20 cellular contexts compared by ENCODE assay signal in the genomic region with DNA sequence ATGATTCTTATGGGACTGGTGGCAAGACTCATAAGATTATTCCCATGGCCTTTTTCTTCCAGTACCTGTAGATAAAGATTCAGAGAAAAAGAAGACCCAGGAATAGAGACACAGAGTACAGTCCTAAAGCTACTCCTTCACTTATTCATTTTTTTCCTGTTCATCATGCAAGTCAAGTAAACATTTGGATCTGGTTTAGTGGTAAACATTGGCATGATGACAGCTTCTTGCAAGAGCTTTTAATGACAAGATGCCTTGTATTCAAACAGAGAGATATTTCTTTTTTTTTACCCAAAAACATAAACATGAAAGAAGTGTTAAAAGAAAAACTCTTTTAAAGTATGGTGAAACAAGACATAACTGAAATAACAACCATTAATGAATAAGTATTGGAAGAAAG. TPM values are rescaled to one million over a fixed set of nuclear protein-coding genes. Genes with fewer than 3 reads are reported as not detected.
DNase-seq lines count a peak whose midpoint lies in the region; ATAC-seq, FAIRE-seq and TF ChIP-seq lines count a peak whose summit lies in the region.
"Had no signal": no experiment of that assay in that cellular context is flagged by ENCODE, and none has a peak within 500 bp of the region (broad histone marks: within the 10 kb centered on the region; RNA-seq: fewer than 3 reads in every experiment).

No MANE protein-coding gene starts in this region.

- no peak overlapping the region for H3K27ac Mint-ChIP-seq in activated T-helper 2 cell treated with anti-CD3 and anti-CD28 coated beads, Interferon-gamma antibody, Interleukin-2, Interleukin-4, amounts not matched to agents 10 μg/mL and 5 μg/mL and 100 μg/mL, durations not matched to agents 14 hours and 24 hours and 36 hours
- H3K27ac Mint-ChIP-seq: CD8-positive, alpha-beta T cell; HFFc6 had no signal

- no peak for FAIRE-seq in small intestine (lab: Jason Lieb, UNC)
- FAIRE-seq: A204.1, D721Med, GM12892, H1 had no signal

- H3K27ac ChIP-seq in spleen (peak overlapping the region in 5 of 8 donors; percentile 58 to 90 (median 81)), small intestine (ENCODE audit: low read depth in 1 of 2, low read length in 1 of 2) (peak overlapping the region in 1 of 2 donors; percentile 14)

- H3K4me1 ChIP-seq in spleen, result peaks cover 0 to 13% (median 3%) of the 10 kb centered on the region in 6 donors
- no peaks in the 10 kb centered on the region for H3K4me1 ChIP-seq in small intestine (ENCODE audit: control insufficient read depth in 2 of 2, insufficient read depth in 1 of 2, low read depth in 1 of 2, low read length in 1 of 2)
- H3K4me1 ChIP-seq: HAP-1 had no signal

- H3K36me3 ChIP-seq in spleen, result no peaks in the 10 kb centered on the region
- no peaks in the 10 kb centered on the region for H3K36me3 ChIP-seq in small intestine (ENCODE audit: control insufficient read depth in 2 of 2, insufficient read depth in 2 of 2, low read length in 2 of 2)
- H3K36me3 ChIP-seq: HAP-1 had no signal

- TF ChIP-seq POLR2A in spleen (IDR thresholded peaks at IDR 0.05), result no peak

- H3K9me3 ChIP-seq in spleen (peaks cover 0 to 13% (median 3%) of the 10 kb centered on the region in 8 donors), small intestine (ENCODE audit: control insufficient read depth, low read depth) (no peaks in the 10 kb centered on the region)
- H3K9me3 ChIP-seq: HAP-1 had no signal

- no peak for ATAC-seq in HG02610 (IDR thresholded peaks at IDR 0.05; ENCODE audit: unreplicated experiment)
- ATAC-seq: CD8-positive, alpha-beta T cell had no signal

- H3K4me3 ChIP-seq in choroid plexus epithelial cell (ENCODE audit: low read depth, low read length), result no peak overlapping the region
- no peak overlapping the region for H3K4me3 ChIP-seq in fibroblast of villous mesenchyme (ENCODE audit: low read depth, low read length)
- H3K4me3 ChIP-seq in spleen, result peak overlapping the region in 1 of 8 donors; percentile 46
- no peak overlapping the region for H3K4me3 ChIP-seq in small intestine (ENCODE audit: low read depth in 1 of 2, low read length in 2 of 2)
- H3K4me3 ChIP-seq: HAP-1 had no signal

- H3K27me3 ChIP-seq in spleen (replicated peaks in 1 of 7) (no peaks in the 10 kb centered on the region), small intestine (ENCODE audit: control insufficient read depth in 2 of 2, insufficient read depth in 2 of 2, low read length in 2 of 2) (peaks cover 0 to 2% of the 10 kb centered on the region in 2 donors)

- peak; percentile 12 for DNase-seq in HCEC 1CT
- DNase-seq in choroid plexus epithelial cell (ENCODE audit: low read depth), result peak; percentile 5
- DNase-seq in fibroblast of villous mesenchyme (ENCODE audit: low read depth), result peak; percentile 76
- no peak for DNase-seq in spleen
- no peak for DNase-seq in activated T-helper 2 cell treated with anti-CD3 and anti-CD28 coated beads, Interferon-gamma antibody, Interleukin-2, Interleukin-4, amounts not matched to agents 10 μg/mL and 5 μg/mL and 100 μg/mL, durations not matched to agents 14 hours and 24 hours and 36 hours (ENCODE audit: low spot score)
- DNase-seq in small intestine, result no peak
- DNase-seq: CD8-positive, alpha-beta T cell; COR-L47; DMS153; DMS79 treated with DMSO at 0.1 percent for 48 hours; GDM1; HFFc6 had no signal

- peaks cover 15% of the 10 kb centered on the region for H3K27me3 Mint-ChIP-seq in activated T-helper 2 cell treated with anti-CD3 and anti-CD28 coated beads, Interferon-gamma antibody, Interleukin-2, Interleukin-4, amounts not matched to agents 10 μg/mL and 5 μg/mL and 100 μg/mL, durations not matched to agents 14 hours and 24 hours and 36 hours (ENCODE audit: low read depth)

- no peaks in the 10 kb centered on the region for H3K36me3 Mint-ChIP-seq in activated T-helper 2 cell treated with anti-CD3 and anti-CD28 coated beads, Interferon-gamma antibody, Interleukin-2, Interleukin-4, amounts not matched to agents 10 μg/mL and 5 μg/mL and 100 μg/mL, durations not matched to agents 14 hours and 24 hours and 36 hours (ENCODE audit: low read depth)
- H3K36me3 Mint-ChIP-seq: CD14-positive monocyte; CD8-positive, alpha-beta T cell had no signal

- no peak overlapping the region for H3K4me3 Mint-ChIP-seq in activated T-helper 2 cell treated with anti-CD3 and anti-CD28 coated beads, Interferon-gamma antibody, Interleukin-2, Interleukin-4, amounts not matched to agents 10 μg/mL and 5 μg/mL and 100 μg/mL, durations not matched to agents 14 hours and 24 hours and 36 hours (ENCODE audit: low read depth)
- H3K4me3 Mint-ChIP-seq: CD14-positive monocyte; CD8-positive, alpha-beta T cell; HFFc6 had no signal

- intact Hi-C loops in spleen (cut with DNase I; ENCODE audit: low total_unique reads), result no loop called here
- intact Hi-C loops in activated T-helper 2 cell treated with anti-CD3 and anti-CD28 coated beads, Interferon-gamma antibody, Interleukin-2, Interleukin-4, amounts not matched to agents 10 μg/mL and 5 μg/mL and 100 μg/mL, durations not matched to agents 14 hours and 24 hours and 36 hours (cut with micrococcal nuclease), result no loop called here

- no peaks in the 10 kb centered on the region for H3K9me3 Mint-ChIP-seq in activated T-helper 2 cell treated with anti-CD3 and anti-CD28 coated beads, Interferon-gamma antibody, Interleukin-2, Interleukin-4, amounts not matched to agents 10 μg/mL and 5 μg/mL and 100 μg/mL, durations not matched to agents 14 hours and 24 hours and 36 hours
- H3K9me3 Mint-ChIP-seq: HFFc6 had no signal

- no peak for TF ChIP-seq CTCF in choroid plexus epithelial cell (conservative IDR thresholded peaks at IDR 0.05; ENCODE audit: low read depth, low read length)
- no peak for TF ChIP-seq CTCF in fibroblast of villous mesenchyme (IDR thresholded peaks at IDR 0.05; ENCODE audit: insufficient read depth, low read depth, low read length)
- no peak for TF ChIP-seq CTCF in spleen (IDR thresholded peaks at IDR 0.05 in 8 of 11, conservative IDR thresholded peaks at IDR 0.05 in 3 of 11)

- H3K4me1 Mint-ChIP-seq in activated T-helper 2 cell treated with anti-CD3 and anti-CD28 coated beads, Interferon-gamma antibody, Interleukin-2, Interleukin-4, amounts not matched to agents 10 μg/mL and 5 μg/mL and 100 μg/mL, durations not matched to agents 14 hours and 24 hours and 36 hours (ENCODE audit: low read depth), result no peaks in the 10 kb centered on the region

RNA-seq across cellular contexts. Expression of gene CXCR2, which starts 20.2 kb away (rescaled TPM):
- not detected in 2 replicates for total RNA-seq in fibroblast of villous mesenchyme
- total RNA-seq in spleen, result 100 to 1,000 TPM in 1 of 7 donors, 10 to 100 TPM in 6; 24.4 to 113 (median 56.2) TPM
- polyA plus RNA-seq in spleen, result 1 to 10 TPM in 2 of 3 donors, under 1 TPM in 1; 0.39 to 6.5 (median 2.6) TPM
- total RNA-seq in activated T-helper 2 cell treated with anti-CD3 and anti-CD28 coated beads, Interferon-gamma antibody, Interleukin-2, Interleukin-4, amounts not matched to agents 10 μg/mL and 5 μg/mL and 100 μg/mL, durations not matched to agents 14 hours and 24 hours and 36 hours, result 0.09 TPM in 1 of 2 replicates, not detected in the other
- under 1 TPM in 2 of 3 donors, not detected in 1; 0.04 to 0.45 TPM for polyA plus RNA-seq in small intestine
- total RNA-seq: CD8-positive, alpha-beta T cell; HFFc6 had no signal
- polyA plus RNA-seq: BJ had no signal

RNA-seq across cellular contexts. Expression of gene CXCR1, which starts 20.7 kb away (rescaled TPM):
- total RNA-seq in fibroblast of villous mesenchyme (not detected in 2 replicates), spleen (100 to 1,000 TPM in 2 of 7 donors, 10 to 100 TPM in 5; 19.4 to 139 (median 48.4) TPM)
- polyA plus RNA-seq in spleen (1 to 10 TPM in 2 of 3 donors, under 1 TPM in 1; 0.70 to 6.6 (median 4.9) TPM), small intestine (under 1 TPM in 2 of 3 donors, not detected in 1; 0.03 to 0.22 TPM)
- not detected in 2 replicates for total RNA-seq in activated T-helper 2 cell treated with anti-CD3 and anti-CD28 coated beads, Interferon-gamma antibody, Interleukin-2, Interleukin-4, amounts not matched to agents 10 μg/mL and 5 μg/mL and 100 μg/mL, durations not matched to agents 14 hours and 24 hours and 36 hours
- total RNA-seq: CD8-positive, alpha-beta T cell; H1; HFFc6 had no signal
- polyA plus RNA-seq: BJ, H1 had no signal

Comparison
In these comparisons a context has a peak if more than half of its experiments do, and no peak if none do; other contexts are left out.
1. DNase-seq: peak in HCEC 1CT (single experiment), choroid plexus epithelial cell (single experiment) and fibroblast of villous mesenchyme (single experiment); none in spleen (single experiment), activated T-helper 2 cell treated with anti-CD3 and anti-CD28 coated beads, Interferon-gamma antibody, Interleukin-2, Interleukin-4, amounts not matched to agents 10 μg/mL and 5 μg/mL and 100 μg/mL, durations not matched to agents 14 hours and 24 hours and 36 hours (single experiment) and small intestine (single experiment).
2. RNA of gene CXCR2, which starts 20.2 kb away (total RNA-seq): 24.4 to 113 TPM in spleen; 0.09 TPM in activated T-helper 2 cell treated with anti-CD3 and anti-CD28 coated beads, Interferon-gamma antibody, Interleukin-2, Interleukin-4, amounts not matched to agents 10 μg/mL and 5 μg/mL and 100 μg/mL, durations not matched to agents 14 hours and 24 hours and 36 hours and not detected in fibroblast of villous mesenchyme; every median in the first group is over 10 times any median in the second.
3. RNA of gene CXCR1, which starts 20.7 kb away (total RNA-seq): 19.4 to 139 TPM in spleen; not detected in activated T-helper 2 cell treated with anti-CD3 and anti-CD28 coated beads, Interferon-gamma antibody, Interleukin-2, Interleukin-4, amounts not matched to agents 10 μg/mL and 5 μg/mL and 100 μg/mL, durations not matched to agents 14 hours and 24 hours and 36 hours and not detected in fibroblast of villous mesenchyme; every median in the first group is over 10 times any median in the second.